1 cellular context compared by ENCODE assay signal in the genomic region with DNA sequence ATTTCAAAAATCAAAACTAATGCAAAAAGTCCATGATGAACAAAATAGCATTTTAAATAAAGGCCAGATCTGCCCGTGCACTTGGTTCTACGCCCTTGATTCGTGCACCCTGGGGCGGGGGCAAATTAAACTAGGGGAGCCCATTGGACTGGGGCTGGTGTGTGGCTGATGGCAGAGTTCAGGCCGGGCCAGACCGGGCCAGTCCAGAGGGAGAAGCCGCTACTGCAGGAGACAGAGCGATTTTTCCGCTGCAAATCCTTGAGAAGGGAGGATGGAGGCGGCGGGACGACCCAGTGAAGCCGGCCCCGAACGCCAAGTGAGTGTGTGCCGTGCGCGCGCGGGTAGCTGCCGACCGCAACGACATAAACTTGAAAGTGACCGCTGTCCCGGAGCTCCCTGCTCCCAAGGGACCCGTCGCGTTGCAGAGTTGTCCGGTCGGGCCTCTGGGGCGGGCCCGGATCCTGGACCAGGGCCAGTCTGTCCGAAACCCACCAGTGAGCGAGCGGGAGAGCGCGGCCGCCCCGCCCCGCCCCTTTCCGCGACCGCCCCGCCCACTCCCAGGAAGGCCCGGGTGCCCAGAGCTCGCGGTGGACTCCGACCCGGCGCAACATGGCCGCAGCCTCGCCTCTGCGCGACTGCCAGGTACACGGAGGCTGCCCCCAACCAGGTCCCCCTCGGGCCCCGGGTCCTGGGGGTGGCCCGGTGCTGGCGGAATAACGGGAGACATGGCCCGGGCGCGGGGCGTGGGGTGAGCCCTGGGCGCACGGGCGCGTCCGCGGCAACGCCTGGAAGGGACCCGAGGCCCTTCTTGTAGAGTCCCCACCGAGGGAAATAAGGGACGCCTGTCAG.
A peak's percentile ranks its signal among the peaks of the same experiment; 100 is the strongest.
TF ChIP-seq lines count a peak whose summit lies in the region.

TTC38 (plus strand) TSS at position 578 of the 849 bp plus-strand sequence; CDS start at position 610, 32 bp downstream.

TF ChIP-seq in HepG2, 621 proteins besides CTCF, POLR2A, EP300 and RAD21 (continued from another document and continues in another):
- TF ChIP-seq USF2 (IDR thresholded peaks at IDR 0.05; ENCODE audit: low read depth, low read length) (no peak), USF2 (CRISPR knock-in tag; IDR thresholded peaks at IDR 0.05; ENCODE audit: borderline replicate concordance) (no peak), TMF1 (CRISPR knock-in tag; IDR thresholded peaks at IDR 0.05; ENCODE audit: low read depth) (peak; percentile 78; the same call in 1 of the 2 replicates), ZNF782 (CRISPR knock-in tag; IDR thresholded peaks at IDR 0.05; ENCODE audit: borderline replicate concordance) (no peak), CBFB (CRISPR knock-in tag; IDR thresholded peaks at IDR 0.05) (peak; percentile 94), ETV6 (CRISPR knock-in tag; conservative IDR thresholded peaks at IDR 0.05) (no peak; the same call in 1 of the 2 replicates), FOXO1 (CRISPR knock-in tag; IDR thresholded peaks at IDR 0.05) (peak; percentile 34; the same call in 1 of the 2 replicates), ZNF468 (CRISPR knock-in tag; IDR thresholded peaks at IDR 0.05) (no peak), MLLT10 (CRISPR knock-in tag; IDR thresholded peaks at IDR 0.05) (no peak), PPARG (CRISPR knock-in tag; conservative IDR thresholded peaks at IDR 0.05) (peak; percentile 7; the same call in 1 of the 2 replicates), NCOA5 (CRISPR knock-in tag; IDR thresholded peaks at IDR 0.05) (no peak), HCFC1 (IDR thresholded peaks at IDR 0.05; ENCODE audit: low read depth, low read length) (no peak), ZNF350 (CRISPR knock-in tag; IDR thresholded peaks at IDR 0.05; ENCODE audit: borderline replicate concordance, low read depth) (no peak; the same call in 1 of the 2 replicates), KAT2B (IDR thresholded peaks at IDR 0.05; ENCODE audit: borderline replicate concordance, low read depth, low read length) (no peak), ZNF703 (CRISPR knock-in tag; IDR thresholded peaks at IDR 0.05; ENCODE audit: borderline replicate concordance) (no peak), ZNF629 (CRISPR knock-in tag; conservative IDR thresholded peaks at IDR 0.05) (no peak), HNF1B (CRISPR knock-in tag; IDR thresholded peaks at IDR 0.05) (peak; percentile 11; the same call in 1 of the 2 replicates), ZNF839 (CRISPR knock-in tag; IDR thresholded peaks at IDR 0.05; ENCODE audit: borderline replicate concordance) (no peak), ZBTB20 (CRISPR knock-in tag; IDR thresholded peaks at IDR 0.05; ENCODE audit: borderline replicate concordance, low read depth) (no peak), STAG1 (CRISPR knock-in tag; IDR thresholded peaks at IDR 0.05) (no peak), ZNF136 (CRISPR knock-in tag; IDR thresholded peaks at IDR 0.05; ENCODE audit: low read depth) (0 out of 2 replicates have a peak, but pooled peaks have one; percentile 40), ZMYM2 (CRISPR knock-in tag; IDR thresholded peaks at IDR 0.05) (no peak), STAT5B (CRISPR knock-in tag; IDR thresholded peaks at IDR 0.05) (no peak), ZNF589 (CRISPR knock-in tag; conservative IDR thresholded peaks at IDR 0.05) (peak; percentile 82; the same call in 1 of the 2 replicates), ZFP36 (IDR thresholded peaks at IDR 0.05; ENCODE audit: borderline replicate concordance, low read depth, low read length, partially characterized antibody) (no peak), ARHGAP35 (CRISPR knock-in tag; IDR thresholded peaks at IDR 0.05; ENCODE audit: borderline replicate concordance) (0 out of 2 replicates have a peak, but pooled peaks have one; percentile 46), ZNF318 (CRISPR knock-in tag; IDR thresholded peaks at IDR 0.05) (no peak), MAFG (CRISPR knock-in tag; IDR thresholded peaks at IDR 0.05) (no peak), MTA3 (CRISPR knock-in tag; IDR thresholded peaks at IDR 0.05) (no peak)
- TF ChIP-seq, protein P1, sequence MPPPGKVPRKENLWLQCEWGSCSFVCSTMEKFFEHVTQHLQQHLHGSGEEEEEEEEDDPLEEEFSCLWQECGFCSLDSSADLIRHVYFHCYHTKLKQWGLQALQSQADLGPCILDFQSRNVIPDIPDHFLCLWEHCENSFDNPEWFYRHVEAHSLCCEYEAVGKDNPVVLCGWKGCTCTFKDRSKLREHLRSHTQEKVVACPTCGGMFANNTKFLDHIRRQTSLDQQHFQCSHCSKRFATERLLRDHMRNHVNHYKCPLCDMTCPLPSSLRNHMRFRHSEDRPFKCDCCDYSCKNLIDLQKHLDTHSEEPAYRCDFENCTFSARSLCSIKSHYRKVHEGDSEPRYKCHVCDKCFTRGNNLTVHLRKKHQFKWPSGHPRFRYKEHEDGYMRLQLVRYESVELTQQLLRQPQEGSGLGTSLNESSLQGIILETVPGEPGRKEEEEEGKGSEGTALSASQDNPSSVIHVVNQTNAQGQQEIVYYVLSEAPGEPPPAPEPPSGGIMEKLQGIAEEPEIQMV (CRISPR knock-in tag; IDR thresholded peaks at IDR 0.05; ENCODE audit: low read depth): peak; percentile 64; the same call in 1 of the 2 replicates
- TF ChIP-seq, protein P2, sequence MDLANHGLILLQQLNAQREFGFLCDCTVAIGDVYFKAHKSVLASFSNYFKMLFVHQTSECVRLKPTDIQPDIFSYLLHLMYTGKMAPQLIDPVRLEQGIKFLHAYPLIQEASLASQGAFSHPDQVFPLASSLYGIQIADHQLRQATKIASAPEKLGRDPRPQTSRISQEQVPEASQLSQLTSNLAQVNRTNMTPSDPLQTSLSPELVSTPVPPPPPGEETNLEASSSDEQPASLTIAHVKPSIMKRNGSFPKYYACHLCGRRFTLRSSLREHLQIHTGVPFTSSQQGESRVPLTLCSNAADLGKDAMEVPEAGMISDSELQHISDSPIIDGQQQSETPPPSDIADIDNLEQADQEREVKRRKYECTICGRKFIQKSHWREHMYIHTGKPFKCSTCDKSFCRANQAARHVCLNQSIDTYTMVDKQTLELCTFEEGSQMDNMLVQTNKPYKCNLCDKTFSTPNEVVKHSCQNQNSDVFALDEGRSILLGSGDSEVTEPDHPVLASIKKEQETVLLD (CRISPR knock-in tag; IDR thresholded peaks at IDR 0.05; ENCODE audit: low read depth): peak; percentile 62
- TF ChIP-seq, protein P3, sequence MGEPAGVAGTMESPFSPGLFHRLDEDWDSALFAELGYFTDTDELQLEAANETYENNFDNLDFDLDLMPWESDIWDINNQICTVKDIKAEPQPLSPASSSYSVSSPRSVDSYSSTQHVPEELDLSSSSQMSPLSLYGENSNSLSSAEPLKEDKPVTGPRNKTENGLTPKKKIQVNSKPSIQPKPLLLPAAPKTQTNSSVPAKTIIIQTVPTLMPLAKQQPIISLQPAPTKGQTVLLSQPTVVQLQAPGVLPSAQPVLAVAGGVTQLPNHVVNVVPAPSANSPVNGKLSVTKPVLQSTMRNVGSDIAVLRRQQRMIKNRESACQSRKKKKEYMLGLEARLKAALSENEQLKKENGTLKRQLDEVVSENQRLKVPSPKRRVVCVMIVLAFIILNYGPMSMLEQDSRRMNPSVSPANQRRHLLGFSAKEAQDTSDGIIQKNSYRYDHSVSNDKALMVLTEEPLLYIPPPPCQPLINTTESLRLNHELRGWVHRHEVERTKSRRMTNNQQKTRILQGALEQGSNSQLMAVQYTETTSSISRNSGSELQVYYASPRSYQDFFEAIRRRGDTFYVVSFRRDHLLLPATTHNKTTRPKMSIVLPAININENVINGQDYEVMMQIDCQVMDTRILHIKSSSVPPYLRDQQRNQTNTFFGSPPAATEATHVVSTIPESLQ (CRISPR knock-in tag; conservative IDR thresholded peaks at IDR 0.05): no peak
- TF ChIP-seq, protein P4, sequence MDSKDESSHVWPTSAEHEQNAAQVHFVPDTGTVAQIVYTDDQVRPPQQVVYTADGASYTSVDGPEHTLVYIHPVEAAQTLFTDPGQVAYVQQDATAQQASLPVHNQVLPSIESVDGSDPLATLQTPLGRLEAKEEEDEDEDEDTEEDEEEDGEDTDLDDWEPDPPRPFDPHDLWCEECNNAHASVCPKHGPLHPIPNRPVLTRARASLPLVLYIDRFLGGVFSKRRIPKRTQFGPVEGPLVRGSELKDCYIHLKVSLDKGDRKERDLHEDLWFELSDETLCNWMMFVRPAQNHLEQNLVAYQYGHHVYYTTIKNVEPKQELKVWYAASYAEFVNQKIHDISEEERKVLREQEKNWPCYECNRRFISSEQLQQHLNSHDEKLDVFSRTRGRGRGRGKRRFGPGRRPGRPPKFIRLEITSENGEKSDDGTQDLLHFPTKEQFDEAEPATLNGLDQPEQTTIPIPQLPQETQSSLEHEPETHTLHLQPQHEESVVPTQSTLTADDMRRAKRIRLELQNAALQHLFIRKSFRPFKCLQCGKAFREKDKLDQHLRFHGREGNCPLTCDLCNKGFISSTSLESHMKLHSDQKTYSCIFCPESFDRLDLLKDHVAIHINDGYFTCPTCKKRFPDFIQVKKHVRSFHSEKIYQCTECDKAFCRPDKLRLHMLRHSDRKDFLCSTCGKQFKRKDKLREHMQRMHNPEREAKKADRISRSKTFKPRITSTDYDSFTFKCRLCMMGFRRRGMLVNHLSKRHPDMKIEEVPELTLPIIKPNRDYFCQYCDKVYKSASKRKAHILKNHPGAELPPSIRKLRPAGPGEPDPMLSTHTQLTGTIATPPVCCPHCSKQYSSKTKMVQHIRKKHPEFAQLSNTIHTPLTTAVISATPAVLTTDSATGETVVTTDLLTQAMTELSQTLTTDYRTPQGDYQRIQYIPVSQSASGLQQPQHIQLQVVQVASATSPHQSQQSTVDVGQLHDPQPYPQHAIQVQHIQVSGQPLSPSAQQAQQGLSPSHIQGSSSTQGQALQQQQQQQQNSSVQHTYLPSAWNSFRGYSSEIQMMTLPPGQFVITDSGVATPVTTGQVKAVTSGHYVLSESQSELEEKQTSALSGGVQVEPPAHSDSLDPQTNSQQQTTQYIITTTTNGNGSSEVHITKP (CRISPR knock-in tag; IDR thresholded peaks at IDR 0.05; ENCODE audit: low read depth): no peak
